Comparison of ENCODE assay signal across 1 cellular context in genomic region chr17:48072811-48073210, GRCh38. TPM values are rescaled to one million over a fixed set of nuclear protein-coding genes. Genes with fewer than 3 reads are reported as not detected.
"Had no signal": no experiment of that assay in that cellular context is flagged by ENCODE, and none has a peak within 500 bp of the region (broad histone marks: within the 10 kb centered on the region; RNA-seq: fewer than 3 reads in every experiment).

No MANE protein-coding gene starts in this region.

RNA-seq across cellular contexts. Expression of gene COPZ2, which starts 35.2 kb away (rescaled TPM):
- polyA plus RNA-seq: neural cell had no signal
